Comparison of ENCODE assay signal across 8 cellular contexts in the genomic region with DNA sequence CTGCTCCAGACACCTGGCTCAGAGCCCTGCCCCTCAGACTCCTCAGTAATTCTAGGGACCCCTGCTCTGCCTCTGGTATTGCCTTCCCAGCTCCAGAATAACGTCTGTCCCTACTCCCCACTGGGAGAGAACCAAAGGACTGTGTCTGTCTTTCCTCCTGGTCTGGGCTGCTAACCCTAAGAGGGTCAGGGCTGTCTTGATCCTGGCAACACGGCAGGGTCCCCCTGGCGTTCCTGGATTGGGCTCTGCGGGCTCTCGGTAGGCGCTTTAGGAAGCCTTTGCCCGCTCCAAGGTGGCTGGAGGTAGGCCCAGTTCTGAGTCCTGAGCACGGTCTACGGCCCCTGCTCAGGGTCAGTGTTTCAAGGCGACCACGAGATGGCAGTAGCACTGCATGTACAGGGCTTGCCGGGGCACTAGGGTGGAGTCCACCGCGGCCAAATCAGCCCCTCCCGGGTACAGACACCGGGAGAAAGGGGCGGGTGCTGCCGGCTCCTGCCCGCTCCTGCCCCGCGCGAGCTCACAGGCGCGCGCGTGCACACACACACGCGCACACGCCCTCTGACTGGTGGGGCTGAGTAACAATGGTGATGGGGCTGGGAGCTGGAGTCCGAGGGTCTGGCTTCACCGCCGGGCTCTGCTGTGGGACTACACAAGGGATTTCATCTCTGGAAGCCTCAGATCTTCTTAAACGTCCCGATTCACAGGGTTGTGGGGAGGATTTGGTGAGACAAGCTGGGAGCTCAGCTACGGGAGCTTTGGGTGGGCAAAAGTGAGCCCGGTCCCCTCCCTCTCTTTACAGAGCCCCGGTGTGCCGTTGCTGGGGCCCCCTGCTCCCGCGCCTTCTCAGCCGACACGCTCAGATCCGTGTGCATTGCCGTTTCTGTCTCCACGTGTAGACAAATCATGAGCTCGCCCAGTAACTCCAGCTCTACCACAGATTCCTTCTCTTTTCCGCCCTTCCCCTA. TPM values are rescaled to one million over a fixed set of nuclear protein-coding genes. Genes with fewer than 3 reads are reported as not detected.
DNase-seq lines count a peak whose midpoint lies in the region; ATAC-seq, FAIRE-seq and TF ChIP-seq lines count a peak whose summit lies in the region.

No MANE protein-coding gene starts in this region.

- H3K4me1 ChIP-seq in ascending aorta = peaks cover 0 to 25% of the 10 kb centered on the region in 2 donors
- peaks cover 0 to 10% of the 10 kb centered on the region in 2 donors for H3K4me1 ChIP-seq in uterus

- H3K27me3 ChIP-seq in ascending aorta = no peaks in the 10 kb centered on the region
- no peaks in the 10 kb centered on the region for H3K27me3 ChIP-seq in uterus

- H3K4me3 ChIP-seq in ascending aorta = peak overlapping the region; percentile 53 to 74
- peak overlapping the region; percentile 35 to 41 for H3K4me3 ChIP-seq in uterus

- no peaks in the 10 kb centered on the region for H3K36me3 Mint-ChIP-seq in T-helper 2 cell treated with Interferon-gamma antibody and Interleukin-4, amounts not matched to agents 5 μg/mL and 100 μg/mL, for 36 hours (ENCODE audit: low read depth)

- H3K36me3 ChIP-seq in ascending aorta (peaks cover 17 to 23% of the 10 kb centered on the region in 2 donors), uterus (no peaks in the 10 kb centered on the region)

- intact Hi-C loops in ascending aorta (cut with DNase I) = loop anchor here (1.0 to 2.0 kb wide), 6 partner anchors 30 to 774 kb away; a partner anchor contains a TSS
- intact Hi-C loops in uterus (cut with DNase I; ENCODE audit: low total_unique reads) = loop anchor here (2.0 kb wide), 1 partner anchor 232 kb away; no protein-coding TSS in a partner anchor

- TF ChIP-seq POLR2A in GM12891 (IDR thresholded peaks at IDR 0.05; ENCODE audit: low read depth, low read length) (no peak; the same call in 1 of the 2 replicates), uterus (IDR thresholded peaks at IDR 0.05) (peak in 1 of 2 donors; percentile 39)

- H3K27ac Mint-ChIP-seq in T-helper 2 cell treated with Interferon-gamma antibody and Interleukin-4, amounts not matched to agents 5 μg/mL and 100 μg/mL, for 36 hours = peak overlapping the region; percentile 31

- peak; percentile 99 for FAIRE-seq in GM12891 (lab: Jason Lieb, UNC)

- H3K4me3 Mint-ChIP-seq in T-helper 2 cell treated with Interferon-gamma antibody and Interleukin-4, amounts not matched to agents 5 μg/mL and 100 μg/mL, for 36 hours = peak overlapping the region; percentile 84

- peak; percentile 95 for DNase-seq in GM12891 (ENCODE audit: insufficient read length, low spot score)
- DNase-seq in NCI-H1694 treated with DMSO at 0.1 percent for 48 hours (lab: John Stamatoyannopoulos, UW) = peak; percentile 73
- peak; percentile 87 for DNase-seq in T-helper 2 cell treated with Interferon-gamma antibody and Interleukin-4, amounts not matched to agents 5 μg/mL and 100 μg/mL, for 36 hours (ENCODE audit: low spot score)
- peak; percentile 77 to 96 for DNase-seq in ascending aorta (ENCODE audit: low spot score in 2 of 2)
- DNase-seq in hepatic stellate cell (ENCODE audit: low spot score) = peak; percentile 97
- DNase-seq in putamen (ENCODE audit: low spot score) = peak; percentile 77
- peak; percentile 93 to 94 for DNase-seq in uterus

- H3K27ac ChIP-seq in ascending aorta = peak overlapping the region; percentile 81 to 84
- peak overlapping the region; percentile 81 to 87 for H3K27ac ChIP-seq in uterus

- peaks cover 6% of the 10 kb centered on the region for H3K27me3 Mint-ChIP-seq in T-helper 2 cell treated with Interferon-gamma antibody and Interleukin-4, amounts not matched to agents 5 μg/mL and 100 μg/mL, for 36 hours (ENCODE audit: low read depth)

- no peaks in the 10 kb centered on the region for H3K9me3 ChIP-seq in ascending aorta
- no peaks in the 10 kb centered on the region for H3K9me3 ChIP-seq in uterus

- peaks cover 18% of the 10 kb centered on the region for H3K4me1 Mint-ChIP-seq in T-helper 2 cell treated with Interferon-gamma antibody and Interleukin-4, amounts not matched to agents 5 μg/mL and 100 μg/mL, for 36 hours (ENCODE audit: low read depth)

- H3K9me3 Mint-ChIP-seq in T-helper 2 cell treated with Interferon-gamma antibody and Interleukin-4, amounts not matched to agents 5 μg/mL and 100 μg/mL, for 36 hours = no peaks in the 10 kb centered on the region

- TF ChIP-seq CTCF in ascending aorta (IDR thresholded peaks at IDR 0.05) (peak; percentile 91 to 97 (median 93)), uterus (IDR thresholded peaks at IDR 0.05) (peak; percentile 92 to 98 (median 96))

- ATAC-seq in HG02885 (IDR thresholded peaks at IDR 0.05; ENCODE audit: poor library complexity, unreplicated experiment) = peak; percentile 85

TF ChIP-seq in GM12891, 5 proteins besides CTCF, POLR2A, EP300 and RAD21:
- TF ChIP-seq TAF1 (IDR thresholded peaks at IDR 0.05; ENCODE audit: low read depth, low read length) = 0 out of 2 replicates have a peak, but pooled peaks have one; percentile 29
- TF ChIP-seq SPI1 (IDR thresholded peaks at IDR 0.05; ENCODE audit: low read depth, low read length) = no peak
- no peak for TF ChIP-seq PAX5 (IDR thresholded peaks at IDR 0.05; ENCODE audit: insufficient read depth, low read length, severe bottlenecking)
- TF ChIP-seq POLR2AphosphoS5 (IDR thresholded peaks at IDR 0.05; ENCODE audit: low read depth, low read length) = no peak
- TF ChIP-seq POU2F2 (IDR thresholded peaks at IDR 0.05; ENCODE audit: low read depth, low read length) = peak; percentile 31; the same call in 1 of the 2 replicates
TF ChIP-seq in GM12891: peak in this region for 2.

RNA-seq across cellular contexts. Expression of a gene that starts 30.1 kb away (rescaled TPM):
- polyA plus RNA-seq in GM12891 (2012; ENCODE audit: low read depth, missing spikeins) = 16.0 TPM
- total RNA-seq in ascending aorta (27.1 TPM), uterus (10 to 100 TPM in 1 of 4 donors, 1 to 10 TPM in 2, under 1 TPM in 1; 0.51 to 13.8 (median 8.5) TPM)

RNA-seq across cellular contexts. Expression of a gene that starts 49.1 kb away (rescaled TPM):
- 112 TPM for polyA plus RNA-seq in GM12891 (2012; ENCODE audit: low read depth, missing spikeins)
- total RNA-seq in ascending aorta = 31.1 TPM
- 10 to 100 TPM; 15.9 to 60.6 (median 40.3) TPM for total RNA-seq in uterus

RNA-seq across cellular contexts. Expression of a gene that starts 51.1 kb away (rescaled TPM):
- 17.6 TPM for polyA plus RNA-seq in GM12891 (2012; ENCODE audit: low read depth, missing spikeins)
- total RNA-seq in ascending aorta = 84.4 TPM
- total RNA-seq in uterus = 10 to 100 TPM; 21.3 to 66.7 (median 52.5) TPM

Comparison
In these comparisons a context has a peak if more than half of its experiments do, and no peak if none do; other contexts are left out.
1. Peak in every context shown above with its lines: DNase-seq, ATAC-seq, H3K4me3 ChIP-seq and H3K27ac ChIP-seq.